In genomic region chr5:9188131-9188530, GRCh38 we compare ENCODE assay signal across 9 cellular contexts.
DNase-seq lines count a peak whose midpoint lies in the region; ATAC-seq and TF ChIP-seq lines count a peak whose summit lies in the region.
"Had no signal": no experiment of that assay in that cellular context is flagged by ENCODE, and none has a peak within 500 bp of the region (broad histone marks: within the 10 kb centered on the region; RNA-seq: fewer than 3 reads in every experiment).

No MANE protein-coding gene starts in this region.

- H3K27ac ChIP-seq in RWPE1, result no peak overlapping the region

- no peak overlapping the region for H3K4me3 ChIP-seq in cardiac fibroblast (replicated peaks in 1 of 2; ENCODE audit: low read depth in 2 of 2, low read length in 2 of 2)

- ATAC-seq in HG03039 (IDR thresholded peaks at IDR 0.05; ENCODE audit: unreplicated experiment), result no peak

- DNase-seq in NK-92 treated with Interleukin-12 subunit alpha and Interleukin-12 subunit beta, amount 100 ng/mL, for 24 hours (lab: John Stamatoyannopoulos, UW), result peak; percentile 35
- DNase-seq in NK-92 (lab: John Stamatoyannopoulos, UW; ENCODE audit: unreplicated experiment) (no peak), M059J (ENCODE audit: low read depth) (peak; percentile 98), cardiac fibroblast (ENCODE audit: low read depth in 2 of 2) (peak; percentile 54 to 94), renal cortical epithelial cell (ENCODE audit: low read depth) (peak; percentile 75), RWPE1 (ENCODE audit: low spot score) (no peak), DMS153 treated with DMSO at 0.1 percent for 48 hours (lab: John Stamatoyannopoulos, UW; ENCODE audit: unreplicated experiment) (no peak)
- DNase-seq: stimulated activated CD4-positive, alpha-beta T cell treated with anti-CD3 and anti-CD28 coated beads, Interleukin-4, amount 100 ng/mL, for 24 hours had no signal

- CTCF ChIA-PET in RWPE1 (lab: Yijun Ruan, JAX), result no interaction called here

- TF ChIP-seq CTCF in cardiac fibroblast (IDR thresholded peaks at IDR 0.05; ENCODE audit: low read depth, low read length) (no peak), RWPE1 (conservative IDR thresholded peaks at IDR 0.05; ENCODE audit: low read depth) (no peak)

- POLR2A ChIA-PET in RWPE1 (lab: Yijun Ruan, JAX; ENCODE audit: low non-redundant PET), result no interaction called here

Comparison
In these comparisons a context has a peak if more than half of its experiments do, and no peak if none do; other contexts are left out.
1. DNase-seq: peak in NK-92 treated with Interleukin-12 subunit alpha and Interleukin-12 subunit beta, amount 100 ng/mL, for 24 hours (single experiment), M059J (single experiment), cardiac fibroblast (2 of 2) and renal cortical epithelial cell (single experiment); none in NK-92 (single experiment), RWPE1 (single experiment) and DMS153 treated with DMSO at 0.1 percent for 48 hours (single experiment).